Comparison of ENCODE assay signal across 17 cellular contexts in genomic region chr7:24830440-24831050, GRCh38.
DNase-seq lines count a peak whose midpoint lies in the region; ATAC-seq, FAIRE-seq and TF ChIP-seq lines count a peak whose summit lies in the region.
"Had no signal": no experiment of that assay in that cellular context is flagged by ENCODE, and none has a peak within 500 bp of the region (broad histone marks: within the 10 kb centered on the region; RNA-seq: fewer than 3 reads in every experiment).

No MANE protein-coding gene starts in this region.

- H3K27me3 ChIP-seq in small intestine (ENCODE audit: control insufficient read depth in 2 of 2, insufficient read depth in 2 of 2, low read length in 2 of 2) (no peaks in the 10 kb centered on the region), endodermal cell (ENCODE audit: control insufficient read depth, insufficient read depth, low read length, poor library complexity, severe bottlenecking) (peaks cover 32% of the 10 kb centered on the region)
- H3K27me3 ChIP-seq: right atrium auricular region had no signal

- no peaks in the 10 kb centered on the region for H3K36me3 Mint-ChIP-seq in endodermal cell (ENCODE audit: low read depth)

- TF ChIP-seq CTCF in HEK293 (tag by site-specific recombination; IDR thresholded peaks at IDR 0.05) (no peak), VCaP (conservative IDR thresholded peaks at IDR 0.05) (no peak), endodermal cell (conservative IDR thresholded peaks at IDR 0.05) (no peak)

- H3K4me1 ChIP-seq in HEK293 (ENCODE audit: control insufficient read depth, insufficient read depth, low read length) (peaks cover 2% of the 10 kb centered on the region; the same call in 1 of the 2 replicates), small intestine (ENCODE audit: control insufficient read depth in 2 of 2, insufficient read depth in 1 of 2, low read depth in 1 of 2, low read length in 1 of 2) (peaks cover 8 to 18% of the 10 kb centered on the region in 2 donors), endodermal cell (ENCODE audit: control insufficient read depth, insufficient read depth, low read length) (peaks cover 5% of the 10 kb centered on the region)

- ATAC-seq in HG03378 (IDR thresholded peaks at IDR 0.05; ENCODE audit: unreplicated experiment), result no peak
- ATAC-seq: T-cell had no signal

- H3K4me1 Mint-ChIP-seq in endodermal cell, result peaks cover 13% of the 10 kb centered on the region

- H3K27me3 Mint-ChIP-seq in endodermal cell (ENCODE audit: insufficient read depth), result peaks cover 12% of the 10 kb centered on the region
- H3K27me3 Mint-ChIP-seq: CD4-positive, alpha-beta memory T cell; T-cell had no signal

- H3K9ac ChIP-seq in endodermal cell (ENCODE audit: extremely low read depth, low read length, poor library complexity, severe bottlenecking), result no peak overlapping the region

- H3K4me3 ChIP-seq in HEK293 (ENCODE audit: low read depth, low read length) (no peak overlapping the region), small intestine (ENCODE audit: low read depth in 1 of 2, low read length in 2 of 2) (no peak overlapping the region), endodermal cell (ENCODE audit: low read length) (no peak overlapping the region)
- H3K4me3 ChIP-seq: right atrium auricular region had no signal

- FAIRE-seq in small intestine (lab: Jason Lieb, UNC), result no peak
- FAIRE-seq: GM18507 had no signal

- POLR2A ChIA-PET in HEK293 (lab: Yijun Ruan, JAX), result no interaction called here

- no peak overlapping the region for H3K4me3 Mint-ChIP-seq in endodermal cell
- H3K4me3 Mint-ChIP-seq: CD4-positive, alpha-beta memory T cell; H9; T-cell had no signal

- no peaks in the 10 kb centered on the region for H3K9me3 Mint-ChIP-seq in endodermal cell
- H3K9me3 Mint-ChIP-seq: CD4-positive, alpha-beta memory T cell; H9; T-cell had no signal

- H3K27ac ChIP-seq in HEK293 (ENCODE audit: extremely low read depth, low read depth, low read length) (no peak overlapping the region), VCaP (peak overlapping the region; percentile 45), small intestine (ENCODE audit: low read depth in 1 of 2, low read length in 1 of 2) (no peak overlapping the region), endodermal cell (ENCODE audit: low read depth, low read length) (no peak overlapping the region)
- H3K27ac ChIP-seq: right atrium auricular region had no signal

- WGBS in small intestine, 3 donors, result 12 to 62% (median 44%) methylated on average over 9 of the region's 9 CpGs
- WGBS in endodermal cell (ENCODE audit: insufficient coverage in 1 of 2, insufficient read length in 1 of 2), 2 experiments, result 94 to 100% methylated on average over 5 to 8 of the region's 9 CpGs

- H3K9me3 ChIP-seq in HEK293 (ENCODE audit: control insufficient read depth, insufficient read depth, low read depth, low read length) (no peaks in the 10 kb centered on the region), small intestine (ENCODE audit: control insufficient read depth, low read depth) (no peaks in the 10 kb centered on the region), endodermal cell (ENCODE audit: control insufficient read depth, low read length) (no peaks in the 10 kb centered on the region)
- H3K9me3 ChIP-seq: right atrium auricular region had no signal

- H3K36me3 ChIP-seq in HEK293 (ENCODE audit: control insufficient read depth in 2 of 2, insufficient read depth in 1 of 2, low read length in 2 of 2) (peaks cover 0 to 15% of the 10 kb centered on the region in 2 experiments; a peak in 2 of 3 replicates), small intestine (ENCODE audit: control insufficient read depth in 2 of 2, insufficient read depth in 2 of 2, low read length in 2 of 2) (peaks cover 0 to 2% of the 10 kb centered on the region in 2 donors), endodermal cell (ENCODE audit: control insufficient read depth, insufficient read depth, low read length) (no peaks in the 10 kb centered on the region)
- H3K36me3 ChIP-seq: right atrium auricular region had no signal

- DNase-seq in NCI-H2081 (lab: John Stamatoyannopoulos, UW) (peak; percentile 77 to 90), small intestine (peak; percentile 44), A172 (ENCODE audit: low spot score) (no peak), endodermal cell (no peak)
- DNase-seq: activated CD4-positive, alpha-beta T cell treated with anti-CD3 and anti-CD28 coated beads for 4 hours; activated T-cell treated with anti-CD3 and anti-CD28 coated beads, Interleukin-2, amount 50 U/mL, for 1 hour; amygdala; CD4-positive, alpha-beta memory T cell; H9; NCI-H2029 treated with DMSO at 0.1 percent for 48 hours; stimulated activated CD4-positive, alpha-beta T cell treated with anti-CD3 and anti-CD28 coated beads, Interleukin-2, amount 100 ng/mL, for 48 hours; T-cell had no signal

- no peak overlapping the region for H3K27ac Mint-ChIP-seq in endodermal cell
- H3K27ac Mint-ChIP-seq: H9, T-cell had no signal

- CTCF ChIA-PET in HEK293 (lab: Yijun Ruan, JAX), result interaction anchor here (2.2 kb wide), 1 partner anchor 10 kb away, joined by 9 read pairs; no protein-coding TSS in a partner anchor

TF ChIP-seq in HEK293, 187 proteins besides CTCF, POLR2A, EP300 and RAD21:
- TF ChIP-seq ZNF549 (tag by site-specific recombination; IDR thresholded peaks at IDR 0.05) (no peak), TCF7L2 (IDR thresholded peaks at IDR 0.05; ENCODE audit: borderline replicate concordance, low read depth, low read length) (peak; percentile 55; the same call in 1 of the 2 replicates), ZNF354C (tag by site-specific recombination; IDR thresholded peaks at IDR 0.05; ENCODE audit: borderline replicate concordance, low read depth) (no peak), SP7 (tag by site-specific recombination; IDR thresholded peaks at IDR 0.05) (peak; percentile 72)

Comparison
In these comparisons a context has a peak if more than half of its experiments do, and no peak if none do; other contexts are left out.
1. DNase-seq: peak in NCI-H2081 (2 of 2) and small intestine (single experiment); none in A172 (single experiment) and endodermal cell (single experiment).